In genomic region chr6:110746680-110747079, GRCh38 we compare ENCODE assay signal across 1 cellular context.
TF ChIP-seq lines count a peak whose summit lies in the region.

No MANE protein-coding gene starts in this region.

TF ChIP-seq in HepG2, 621 proteins besides CTCF, POLR2A, EP300 and RAD21 (continued from another document and continues in another):
- TF ChIP-seq MXD3 (CRISPR knock-in tag; IDR thresholded peaks at IDR 0.05) (no peak), ATF6 (CRISPR knock-in tag; conservative IDR thresholded peaks at IDR 0.05) (no peak), ZBTB14 (CRISPR knock-in tag; IDR thresholded peaks at IDR 0.05) (no peak), CCAR2 (optimal IDR thresholded peaks at IDR 0.05; ENCODE audit: low read depth, low read length) (no peak), ZNF331 (CRISPR knock-in tag; IDR thresholded peaks at IDR 0.05) (peak; percentile 63; the same call in 1 of the 2 replicates), SNAPC5 (CRISPR knock-in tag; IDR thresholded peaks at IDR 0.05; ENCODE audit: borderline replicate concordance) (no peak), ZNF614 (CRISPR knock-in tag; IDR thresholded peaks at IDR 0.05; ENCODE audit: borderline replicate concordance) (no peak), THRA (CRISPR knock-in tag; IDR thresholded peaks at IDR 0.05; ENCODE audit: borderline replicate concordance) (no peak), ZNF772 (CRISPR knock-in tag; IDR thresholded peaks at IDR 0.05) (no peak), CSRNP1 (CRISPR knock-in tag; IDR thresholded peaks at IDR 0.05) (no peak), SYNCRIP (IDR thresholded peaks at IDR 0.05; ENCODE audit: insufficient read depth, low read depth, low read length) (no peak), BATF2 (CRISPR knock-in tag; IDR thresholded peaks at IDR 0.05) (no peak), ZNF567 (CRISPR knock-in tag; IDR thresholded peaks at IDR 0.05; ENCODE audit: borderline replicate concordance) (no peak), ZBTB38 (CRISPR knock-in tag; IDR thresholded peaks at IDR 0.05) (no peak), ZNF775 (CRISPR knock-in tag; IDR thresholded peaks at IDR 0.05; ENCODE audit: borderline replicate concordance) (no peak), ZFP1 (CRISPR knock-in tag; IDR thresholded peaks at IDR 0.05) (0 out of 2 replicates have a peak, but pooled peaks have one; percentile 51), ZBTB33 (CRISPR knock-in tag; IDR thresholded peaks at IDR 0.05) (no peak), KDM3A (CRISPR knock-in tag; IDR thresholded peaks at IDR 0.05; ENCODE audit: low read depth) (no peak), ZNF678 (CRISPR knock-in tag; IDR thresholded peaks at IDR 0.05) (no peak), AKAP8 (CRISPR knock-in tag; IDR thresholded peaks at IDR 0.05) (no peak), KAT8 (CRISPR knock-in tag; IDR thresholded peaks at IDR 0.05) (peak; percentile 38; the same call in 1 of the 2 replicates), MED13 (CRISPR knock-in tag; IDR thresholded peaks at IDR 0.05) (no peak), ZNF597 (CRISPR knock-in tag; IDR thresholded peaks at IDR 0.05) (no peak), MXI1 (IDR thresholded peaks at IDR 0.05; ENCODE audit: borderline replicate concordance, low read depth, low read length) (no peak), ZNF354B (CRISPR knock-in tag; IDR thresholded peaks at IDR 0.05) (no peak), IRF1 (CRISPR knock-in tag; IDR thresholded peaks at IDR 0.05; ENCODE audit: low read depth) (no peak), HOXA7 (CRISPR knock-in tag; IDR thresholded peaks at IDR 0.05) (no peak), ZNF670 (CRISPR knock-in tag; IDR thresholded peaks at IDR 0.05; ENCODE audit: borderline replicate concordance) (no peak), ZBTB26 (CRISPR knock-in tag; IDR thresholded peaks at IDR 0.05; ENCODE audit: borderline replicate concordance) (no peak), SOX13 (IDR thresholded peaks at IDR 0.05) (peak; percentile 82), SOX13 (CRISPR knock-in tag; conservative IDR thresholded peaks at IDR 0.05 in 1 of 2, IDR thresholded peaks at IDR 0.05 in 1 of 2) (peak in 1 of 2 experiments; percentile 99; a peak in 2 of 4 replicates), KLF6 (CRISPR knock-in tag; IDR thresholded peaks at IDR 0.05) (no peak), SKIL (CRISPR knock-in tag; IDR thresholded peaks at IDR 0.05; ENCODE audit: borderline replicate concordance) (no peak), NONO (IDR thresholded peaks at IDR 0.05) (no peak), NONO (CRISPR knock-in tag; conservative IDR thresholded peaks at IDR 0.05) (no peak), ZNF660 (CRISPR knock-in tag; IDR thresholded peaks at IDR 0.05; ENCODE audit: borderline replicate concordance, low read depth) (no peak), CENPBD1 (CRISPR knock-in tag; IDR thresholded peaks at IDR 0.05; ENCODE audit: borderline replicate concordance, low read depth) (no peak), SOX5 (CRISPR knock-in tag; IDR thresholded peaks at IDR 0.05; ENCODE audit: borderline replicate concordance) (peak; percentile 98), FOXJ3 (CRISPR knock-in tag; IDR thresholded peaks at IDR 0.05; ENCODE audit: borderline replicate concordance) (peak; percentile 76; the same call in 1 of the 2 replicates), ZNF253 (CRISPR knock-in tag; IDR thresholded peaks at IDR 0.05; ENCODE audit: borderline replicate concordance) (no peak), SATB2 (CRISPR knock-in tag; IDR thresholded peaks at IDR 0.05) (no peak), ZNF598 (CRISPR knock-in tag; IDR thresholded peaks at IDR 0.05; ENCODE audit: borderline replicate concordance) (no peak), ZFP36L2 (CRISPR knock-in tag; IDR thresholded peaks at IDR 0.05) (no peak), NFE2L1 (CRISPR knock-in tag; IDR thresholded peaks at IDR 0.05; ENCODE audit: borderline replicate concordance) (no peak), ZNF784 (CRISPR knock-in tag; IDR thresholded peaks at IDR 0.05; ENCODE audit: borderline replicate concordance) (peak; percentile 98), SMARCC2 (IDR thresholded peaks at IDR 0.05) (no peak), KDM5B (CRISPR knock-in tag; IDR thresholded peaks at IDR 0.05; ENCODE audit: borderline replicate concordance) (no peak), ZNF432 (CRISPR knock-in tag; IDR thresholded peaks at IDR 0.05; ENCODE audit: borderline replicate concordance) (no peak), RXRB (CRISPR knock-in tag; IDR thresholded peaks at IDR 0.05; ENCODE audit: borderline replicate concordance) (0 out of 2 replicates have a peak, but pooled peaks have one; percentile 10), PCBP1 (IDR thresholded peaks at IDR 0.05; ENCODE audit: borderline replicate concordance, low read depth, low read length) (no peak), NFE2 (CRISPR knock-in tag; IDR thresholded peaks at IDR 0.05) (no peak), ZNF3 (CRISPR knock-in tag; IDR thresholded peaks at IDR 0.05) (no peak), NCOA2 (CRISPR knock-in tag; IDR thresholded peaks at IDR 0.05) (peak; percentile 68), IRF2 (CRISPR knock-in tag; IDR thresholded peaks at IDR 0.05) (peak; percentile 17; the same call in 1 of the 2 replicates), ONECUT2 (CRISPR knock-in tag; IDR thresholded peaks at IDR 0.05) (no peak)
